In the genomic region with DNA sequence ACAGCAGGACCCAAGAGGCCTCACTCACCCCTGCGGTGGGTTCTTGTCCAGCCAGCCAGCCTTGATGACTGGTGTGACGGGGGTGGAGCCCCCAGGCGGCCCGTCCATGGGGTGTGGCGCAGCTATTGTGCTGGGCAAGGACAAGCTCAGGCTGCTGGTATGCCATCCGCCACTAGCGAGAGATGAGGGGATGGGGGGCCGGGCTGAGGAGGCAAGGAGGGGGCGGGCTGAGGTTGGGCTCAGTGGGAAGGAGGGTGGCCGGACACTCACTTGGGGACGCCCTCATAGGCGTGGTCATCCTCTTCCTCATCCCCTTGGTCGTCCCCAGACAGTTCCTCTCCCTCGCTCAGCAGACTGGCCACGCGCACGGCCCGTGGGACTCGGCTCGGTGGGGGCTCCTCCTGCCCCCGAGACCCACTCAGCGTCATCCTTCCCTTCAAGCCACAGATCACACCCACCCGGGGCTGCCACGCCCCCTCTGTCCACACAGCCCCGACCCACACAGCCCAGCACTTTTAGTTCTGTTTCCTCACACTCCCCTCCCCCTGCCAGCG, we compare ENCODE assay signal across 12 cellular contexts. TPM values are rescaled to one million over a fixed set of nuclear protein-coding genes. Genes with fewer than 3 reads are reported as not detected.
DNase-seq lines count a peak whose midpoint lies in the region; ATAC-seq and TF ChIP-seq lines count a peak whose summit lies in the region.
"Had no signal": no experiment of that assay in that cellular context is flagged by ENCODE, and none has a peak within 500 bp of the region (broad histone marks: within the 10 kb centered on the region; RNA-seq: fewer than 3 reads in every experiment).

No MANE protein-coding gene starts in this region.

- H3K79me1 ChIP-seq in mesenchymal stem cell (replicated peaks; ENCODE audit: low read length, poor library complexity, severe bottlenecking): peaks cover 71% of the 10 kb centered on the region

- H3K27ac Mint-ChIP-seq in stimulated activated memory B cell treated with anti-CD40 and anti-IgM and Interleukin-4, amounts not matched to agents 10 μg/mL and 1 μg/mL and 100 μg/mL, for 72 hours: no peak overlapping the region

- no peak overlapping the region for H3K4me2 ChIP-seq in mesenchymal stem cell (ENCODE audit: low read length, poor library complexity, severe bottlenecking)

- no peaks in the 10 kb centered on the region for H3K9me3 Mint-ChIP-seq in stimulated activated memory B cell treated with anti-CD40 and anti-IgM and Interleukin-4, amounts not matched to agents 10 μg/mL and 1 μg/mL and 100 μg/mL, for 72 hours

- no peak for TF ChIP-seq POLR2A in spleen (IDR thresholded peaks at IDR 0.05)

- H3K36me3 ChIP-seq in ectodermal cell (ENCODE audit: control insufficient read depth, insufficient read depth, low read length) (no peaks in the 10 kb centered on the region), mesenchymal stem cell (ENCODE audit: control insufficient read depth in 1 of 2, insufficient read depth in 2 of 2, low read depth in 1 of 2, low read length in 2 of 2) (peaks cover 58 to 79% of the 10 kb centered on the region in 2 experiments), spleen (peaks cover 0 to 100% (median 68%) of the 10 kb centered on the region in 6 donors)

- peaks cover 66% of the 10 kb centered on the region for H3K36me3 Mint-ChIP-seq in stimulated activated memory B cell treated with anti-CD40 and anti-IgM and Interleukin-4, amounts not matched to agents 10 μg/mL and 1 μg/mL and 100 μg/mL, for 72 hours

- H4K91ac ChIP-seq in mesenchymal stem cell (ENCODE audit: low read length): peak overlapping the region; percentile 16

- peaks cover 42% of the 10 kb centered on the region for H3K4me1 Mint-ChIP-seq in stimulated activated memory B cell treated with anti-CD40 and anti-IgM and Interleukin-4, amounts not matched to agents 10 μg/mL and 1 μg/mL and 100 μg/mL, for 72 hours

- no peaks in the 10 kb centered on the region for H3K27me3 Mint-ChIP-seq in stimulated activated memory B cell treated with anti-CD40 and anti-IgM and Interleukin-4, amounts not matched to agents 10 μg/mL and 1 μg/mL and 100 μg/mL, for 72 hours

- H3K9ac ChIP-seq in mesenchymal stem cell (ENCODE audit: low read length): peak overlapping the region; percentile 71

- TF ChIP-seq CTCF in spleen (IDR thresholded peaks at IDR 0.05 in 8 of 11, conservative IDR thresholded peaks at IDR 0.05 in 3 of 11): no peak
- no peak for TF ChIP-seq CTCF in GM20000 (IDR thresholded peaks at IDR 0.05; ENCODE audit: extremely low read depth, missing control alignments)

- H3K4me1 ChIP-seq in ectodermal cell (ENCODE audit: control insufficient read depth, insufficient read depth, low read length) (peaks cover 34% of the 10 kb centered on the region), mesenchymal stem cell (ENCODE audit: control insufficient read depth, insufficient read depth, low read depth, low read length) (peaks cover 18% of the 10 kb centered on the region), spleen (peaks cover 0 to 76% (median 43%) of the 10 kb centered on the region in 6 donors)

- H2BK5ac ChIP-seq in mesenchymal stem cell (ENCODE audit: low read depth, low read length, poor library complexity, severe bottlenecking): no peak overlapping the region

- no peak overlapping the region for H4K8ac ChIP-seq in mesenchymal stem cell (ENCODE audit: low read length)

- DNase-seq in MV-4-11 (lab: John Stamatoyannopoulos, UW): peak; percentile 67
- DNase-seq in mesenchymal stem cell: peak; percentile 18
- peak; percentile 86 for DNase-seq in spleen
- DNase-seq in NCI-H1417 (lab: John Stamatoyannopoulos, UW): no peak
- DNase-seq in GM20000 (ENCODE audit: low spot score): no peak
- DNase-seq: activated naive CD4-positive, alpha-beta T cell; DMS153; NCI-H1092 treated with DMSO at 0.1 percent for 48 hours had no signal

- no peak for ATAC-seq in stimulated activated memory B cell treated with anti-CD40 and anti-IgM and Interleukin-4, amounts not matched to agents 10 μg/mL and 1 μg/mL and 100 μg/mL, for 72 hours
- no peak for ATAC-seq in GM18502 (IDR thresholded peaks at IDR 0.05; ENCODE audit: poor library complexity, unreplicated experiment)
- ATAC-seq: HCT116 had no signal

- H3K4me3 ChIP-seq in ectodermal cell (ENCODE audit: insufficient read depth, low read depth, low read length) (no peak overlapping the region), mesenchymal stem cell (ENCODE audit: insufficient read depth in 1 of 2, low read depth in 1 of 2, low read length in 2 of 2) (peak overlapping the region in 1 of 2 experiments; percentile 54), spleen (peak overlapping the region in 3 of 8 donors; percentile 3 to 48 (median 21))

- 71 to 74% methylated on average over 26 of the region's 26 CpGs for WGBS in ectodermal cell, 2 experiments
- WGBS in mesenchymal stem cell: 64% methylated on average over 25 of the region's 26 CpGs
- 43 to 64% (median 55%) methylated on average over 21 to 26 of the region's 26 CpGs for whole genome bisulfite sequencing in spleen, 5 donors

- H3K27ac ChIP-seq in ectodermal cell (ENCODE audit: insufficient read depth, low read depth, low read length, poor library complexity, severe bottlenecking) (peak overlapping the region; percentile 22), mesenchymal stem cell (ENCODE audit: low read length, poor library complexity, severe bottlenecking) (no peak overlapping the region), spleen (peak overlapping the region in 7 of 8 donors; percentile 53 to 80 (median 68))

- H2AFZ ChIP-seq in mesenchymal stem cell (ENCODE audit: low read depth, low read length): no peak overlapping the region

- H3K27me3 ChIP-seq in ectodermal cell (ENCODE audit: control insufficient read depth, insufficient read depth, low read length, poor library complexity, severe bottlenecking) (no peaks in the 10 kb centered on the region), mesenchymal stem cell (ENCODE audit: control insufficient read depth in 1 of 2, insufficient read depth in 1 of 2, low read length in 2 of 2) (no peaks in the 10 kb centered on the region), spleen (replicated peaks in 1 of 7) (no peaks in the 10 kb centered on the region)

- H3K14ac ChIP-seq in mesenchymal stem cell (ENCODE audit: low read length in 2 of 2): no peak overlapping the region

- H2BK12ac ChIP-seq in mesenchymal stem cell (ENCODE audit: low read length in 2 of 2): no peak overlapping the region

- H3K9me3 ChIP-seq in ectodermal cell (ENCODE audit: control insufficient read depth, low read length): no peaks in the 10 kb centered on the region
- H3K9me3 ChIP-seq in mesenchymal stem cell (ENCODE audit: control insufficient read depth, low read length): no peaks in the 10 kb centered on the region
- H3K9me3 ChIP-seq in spleen: no peaks in the 10 kb centered on the region

- no peak overlapping the region for H3K4me3 Mint-ChIP-seq in stimulated activated memory B cell treated with anti-CD40 and anti-IgM and Interleukin-4, amounts not matched to agents 10 μg/mL and 1 μg/mL and 100 μg/mL, for 72 hours

- no peak overlapping the region for H3K4ac ChIP-seq in mesenchymal stem cell (ENCODE audit: low read depth in 1 of 2, low read length in 2 of 2)

- H2BK120ac ChIP-seq in mesenchymal stem cell (ENCODE audit: low read depth, low read length): no peak overlapping the region

- intact Hi-C loops in spleen (cut with DNase I; ENCODE audit: low total_unique reads): no loop called here

- H3K23ac ChIP-seq in mesenchymal stem cell (ENCODE audit: low read length in 2 of 2): no peak overlapping the region

- peak overlapping the region in 1 of 2 experiments; percentile 16 for H3K18ac ChIP-seq in mesenchymal stem cell (ENCODE audit: low read depth in 1 of 2, low read length in 2 of 2)

- no peak overlapping the region for H2BK15ac ChIP-seq in mesenchymal stem cell (ENCODE audit: low read depth, poor library complexity, severe bottlenecking)

- H2AK5ac ChIP-seq in mesenchymal stem cell (ENCODE audit: low read length, severe bottlenecking): no peak overlapping the region

RNA-seq across cellular contexts. Expression of gene PDE2A, which starts 38.0 kb away (rescaled TPM):
- polyA plus RNA-seq in ectodermal cell (2013, experiment 1 of 4): 23.5 TPM
- 31.7 TPM for polyA plus RNA-seq in ectodermal cell (2013, experiment 2 of 4)
- polyA plus RNA-seq in ectodermal cell (2013, experiment 3 of 4): 17.9 TPM
- polyA plus RNA-seq in ectodermal cell (2013, experiment 4 of 4): 15.1 TPM
- polyA plus RNA-seq in mesenchymal stem cell (2013, experiment 1 of 2): 0.61 TPM
- polyA plus RNA-seq in mesenchymal stem cell (2013, experiment 2 of 2): 0.56 TPM
- 100 to 1,000 TPM; 244 to 584 (median 346) TPM for total RNA-seq in spleen
- polyA plus RNA-seq in spleen: 100 to 1,000 TPM in 1 of 3 donors, 10 to 100 TPM in 2; 58.2 to 158 (median 72.8) TPM

RNA-seq across cellular contexts. Expression of gene ARAP1, which starts 40.0 kb away (rescaled TPM):
- polyA plus RNA-seq in ectodermal cell (2013, experiment 1 of 4): 34.4 TPM
- 44.5 TPM for polyA plus RNA-seq in ectodermal cell (2013, experiment 2 of 4)
- polyA plus RNA-seq in ectodermal cell (2013, experiment 3 of 4): 25.4 TPM
- 32.6 TPM for polyA plus RNA-seq in ectodermal cell (2013, experiment 4 of 4)
- polyA plus RNA-seq in mesenchymal stem cell (2013, experiment 1 of 2): 26.6 TPM
- 23.6 TPM for polyA plus RNA-seq in mesenchymal stem cell (2013, experiment 2 of 2)
- 100 to 1,000 TPM; 248 to 365 (median 278) TPM for total RNA-seq in spleen
- 100 to 1,000 TPM in 2 of 3 donors, 10 to 100 TPM in 1; 76.7 to 176 (median 127) TPM for polyA plus RNA-seq in spleen

Comparison
In these comparisons a context has a peak if more than half of its experiments do, and no peak if none do; other contexts are left out.
1. DNase-seq: peak in MV-4-11 (single experiment), mesenchymal stem cell (single experiment) and spleen (single experiment); none in NCI-H1417 (0 of 3) and GM20000 (single experiment).